Comparison of ENCODE assay signal across 1 cellular context in genomic region chr11:95790123-95790932, GRCh38.
A peak's percentile ranks its signal among the peaks of the same experiment; 100 is the strongest.
TF ChIP-seq lines count a peak whose summit lies in the region.

Gene CEP57, plus strand, starts transcription at chr11:95790498. Its CDS starts 201 bp downstream, at chr11:95790699.

TF ChIP-seq in GM12878, 131 proteins besides CTCF, POLR2A, EP300 and RAD21 (continued from another document and continues in another):
- TF ChIP-seq REST (IDR thresholded peaks at IDR 0.05; ENCODE audit: low read depth, low read length) (no peak), HSF1 (IDR thresholded peaks at IDR 0.05; ENCODE audit: low read depth, low read length) (no peak), EED (IDR thresholded peaks at IDR 0.05; ENCODE audit: low read depth) (no peak; the same call in 1 of the 2 replicates), JUND (IDR thresholded peaks at IDR 0.05; ENCODE audit: low read depth, low read length) (peak; percentile 56; the same call in 1 of the 2 replicates), SIN3A (IDR thresholded peaks at IDR 0.05; ENCODE audit: low read depth, low read length) (no peak), IRF4 (IDR thresholded peaks at IDR 0.05; ENCODE audit: low read depth, low read length) (no peak), WRNIP1 (IDR thresholded peaks at IDR 0.05; ENCODE audit: borderline replicate concordance, low read depth, low read length) (0 out of 2 replicates have a peak, but pooled peaks have one; percentile 71), ZNF274 (IDR thresholded peaks at IDR 0.05; ENCODE audit: insufficient read depth, insufficient read length) (no peak), HDAC6 (IDR thresholded peaks at IDR 0.05; ENCODE audit: unreplicated experiment) (no peak), CBX3 (IDR thresholded peaks at IDR 0.05; ENCODE audit: borderline replicate concordance, low read depth) (no peak), CHD2 (IDR thresholded peaks at IDR 0.05; ENCODE audit: borderline replicate concordance, low read depth, low read length) (peak; percentile 66; the same call in 1 of the 2 replicates), ZNF217 (IDR thresholded peaks at IDR 0.05) (no peak), SMC3 (IDR thresholded peaks at IDR 0.05; ENCODE audit: borderline replicate concordance, low read length) (no peak), RBBP5 (conservative IDR thresholded peaks at IDR 0.05) (0 out of 2 replicates have a peak, but pooled peaks have one; percentile 66), E2F4 (IDR thresholded peaks at IDR 0.05; ENCODE audit: low read depth, low read length) (no peak), KAT2A (conservative IDR thresholded peaks at IDR 0.05; ENCODE audit: control insufficient read depth, low read depth, low read length) (no peak), PML (IDR thresholded peaks at IDR 0.05; ENCODE audit: low read length) (peak; percentile 64; the same call in 1 of the 2 replicates), CBFB (IDR thresholded peaks at IDR 0.05; ENCODE audit: low read depth) (no peak), ZNF207 (IDR thresholded peaks at IDR 0.05; ENCODE audit: borderline replicate concordance) (peak; percentile 96), SUPT20H (IDR thresholded peaks at IDR 0.05; ENCODE audit: borderline replicate concordance, control insufficient read depth, low read depth, low read length) (no peak), BMI1 (IDR thresholded peaks at IDR 0.05; ENCODE audit: borderline replicate concordance) (no peak), ZSCAN29 (IDR thresholded peaks at IDR 0.05) (no peak), CHD4 (IDR thresholded peaks at IDR 0.05) (no peak), MYC (IDR thresholded peaks at IDR 0.05; ENCODE audit: insufficient read depth, insufficient read length, insufficient replicate concordance, low read length, severe bottlenecking) (no peak), MLLT1 (IDR thresholded peaks at IDR 0.05) (0 out of 2 replicates have a peak, but pooled peaks have one; percentile 32), ATF7 (IDR thresholded peaks at IDR 0.05; ENCODE audit: low read depth) (peak; percentile 99), TARDBP (IDR thresholded peaks at IDR 0.05; ENCODE audit: borderline replicate concordance) (0 out of 2 replicates have a peak, but pooled peaks have one; percentile 44), YBX1 (IDR thresholded peaks at IDR 0.05) (no peak), ELK1 (IDR thresholded peaks at IDR 0.05; ENCODE audit: low read depth, low read length) (no peak), SP1 (IDR thresholded peaks at IDR 0.05; ENCODE audit: low read depth, low read length) (peak; percentile 76), BACH1 (IDR thresholded peaks at IDR 0.05; ENCODE audit: borderline replicate concordance) (peak; percentile 45; the same call in 1 of the 2 replicates), ZZZ3 (IDR thresholded peaks at IDR 0.05; ENCODE audit: control insufficient read depth, insufficient read length, low read depth) (no peak), KDM1A (IDR thresholded peaks at IDR 0.05; ENCODE audit: borderline replicate concordance) (no peak), STAT3 (IDR thresholded peaks at IDR 0.05; ENCODE audit: low read depth, low read length) (no peak), MEF2B (IDR thresholded peaks at IDR 0.05; ENCODE audit: partially characterized antibody, poor library complexity, severe bottlenecking) (peak; percentile 39), ZNF687 (IDR thresholded peaks at IDR 0.05) (no peak; the same call in 1 of the 2 replicates), ZNF592 (IDR thresholded peaks at IDR 0.05) (no peak), CREM (IDR thresholded peaks at IDR 0.05; ENCODE audit: low read depth) (peak; percentile 98), PRDM15 (CRISPR knock-in tag; IDR thresholded peaks at IDR 0.05) (peak; percentile 17; the same call in 1 of the 2 replicates), PAX8 (IDR thresholded peaks at IDR 0.05) (no peak)
